Comparison of ENCODE assay signal across 28 cellular contexts in genomic region chr13:80605007-80605406, GRCh38.
"Had no signal": no experiment of that assay in that cellular context is flagged by ENCODE, and none has a peak within 500 bp of the region (broad histone marks: within the 10 kb centered on the region; RNA-seq: fewer than 3 reads in every experiment).

No MANE protein-coding gene starts in this region.

- H3K4me3 ChIP-seq: cardiac muscle cell, K562, SK-N-MC had no signal

- H3K27ac ChIP-seq: brain microvascular endothelial cell, cardiac muscle cell, SK-N-MC, VCaP had no signal

- ATAC-seq: activated naive CD4-positive, alpha-beta T cell treated with anti-CD3 and anti-CD28 coated beads, Interleukin-2, amount 50 U/mL, for 72 hours; activated naive CD8-positive, alpha-beta T cell treated with anti-CD3 and anti-CD28 coated beads, Interleukin-2, amount 50 U/mL, for 24 hours; activated T-cell treated with anti-CD3 and anti-CD28 coated beads, Interleukin-2, amount 50 U/mL, for 4 hours; K562; PC-3; T-cell had no signal

- H3K27me3 ChIP-seq: brain microvascular endothelial cell, cardiac muscle cell had no signal

- DNase-seq: activated CD4-positive, alpha-beta memory T cell treated with anti-CD3 and anti-CD28 coated beads for 36 hours; activated CD4-positive, alpha-beta T cell treated with anti-CD3 and anti-CD28 coated beads, Interleukin-2, amount 10 ng/mL, durations not matched to agents 7 days and 5 days; activated CD4-positive, CD25-positive, alpha-beta regulatory T cell; activated CD8-positive, alpha-beta memory T cell treated with anti-CD3 and anti-CD28 coated beads for 24 hours; activated effector memory CD4-positive, alpha-beta T cell treated with anti-CD3 and anti-CD28 coated beads, Interleukin-2, amount 50 U/mL, for 16 hours; activated naive CD4-positive, alpha-beta T cell treated with Interleukin-2 at 50 U/mL for 16 hours; activated naive CD8-positive, alpha-beta T cell treated with anti-CD3 and anti-CD28 coated beads, Interleukin-2, amount 50 U/mL, for 24 hours; activated T-cell treated with anti-CD3 and anti-CD28 coated beads, Interleukin-2, amount 50 U/mL, for 4 hours; brain microvascular endothelial cell; Karpas-422; MM.1S; NCI-H1436 treated with DMSO at 0.1 percent for 48 hours; NCI-H187; NCI-H2081; NCI-H446; NCI-H524; PC-3; SIG-M5; T-cell; T-helper 2 cell; T1000 had no signal

- H3K36me3 ChIP-seq: brain microvascular endothelial cell, cardiac muscle cell had no signal

- FAIRE-seq: K562, RCC 7860, TTC549 had no signal
